Comparison of ENCODE assay signal across 19 cellular contexts in genomic region chr1:227559499-227559898, GRCh38.
"Had no signal": no experiment of that assay in that cellular context is flagged by ENCODE, and none has a peak within 500 bp of the region (broad histone marks: within the 10 kb centered on the region; RNA-seq: fewer than 3 reads in every experiment).

No MANE protein-coding gene starts in this region.

- FAIRE-seq: bronchial epithelial cell had no signal

- H2AFZ ChIP-seq: hepatocyte had no signal

- H3K9me3 ChIP-seq: psoas muscle had no signal

- H3K36me3 ChIP-seq: lower lobe of right lung had no signal

- H3K36me3 Mint-ChIP-seq: mesothelial cell of epicardium, T-cell had no signal

- H3K9me3 Mint-ChIP-seq: effector memory CD8-positive, alpha-beta T cell had no signal

- H3K27ac ChIP-seq: epithelial cell of prostate, foreskin keratinocyte, hepatocyte, lower lobe of right lung, psoas muscle, SK-N-MC had no signal

- DNase-seq: activated CD4-positive, alpha-beta T cell treated with anti-CD3 and anti-CD28 coated beads, Interleukin-2, amount 10 ng/mL, durations not matched to agents 24 days and 14 days; activated CD8-positive, alpha-beta T cell treated with anti-CD3 and anti-CD28 coated beads, Interleukin-2, amount 10 ng/mL, durations not matched to agents 7 days and 5 days; activated naive CD4-positive, alpha-beta T cell treated with anti-CD3 and anti-CD28 coated beads for 36 hours; activated T-cell treated with anti-CD3 and anti-CD28 coated beads, Interleukin-2, amount 50 U/mL, for 24 hours; cerebellar nuclear complex; effector memory CD8-positive, alpha-beta T cell; foreskin keratinocyte; left colon; lower lobe of right lung; T-cell; T-helper 9 cell had no signal

- ATAC-seq: activated CD8-positive, alpha-beta T cell treated with anti-CD3 and anti-CD28 coated beads, Interleukin-2, amount 10 ng/mL, durations not matched to agents 7 days and 5 days; effector memory CD8-positive, alpha-beta T cell; foreskin keratinocyte; left colon; lower lobe of right lung; psoas muscle; right cardiac atrium; T-cell had no signal

- H3K27me3 ChIP-seq: hepatocyte had no signal

- H3K4me3 ChIP-seq: hepatocyte, lower lobe of right lung, psoas muscle, SK-N-MC had no signal

- H3K27ac Mint-ChIP-seq: activated CD4-positive, alpha-beta T cell treated with anti-CD3 and anti-CD28 coated beads, Interleukin-2, amount 10 ng/mL, durations not matched to agents 24 days and 14 days; activated CD8-positive, alpha-beta T cell treated with anti-CD3 and anti-CD28 coated beads, Interleukin-2, amount 10 ng/mL, durations not matched to agents 7 days and 5 days; activated naive CD4-positive, alpha-beta T cell treated with anti-CD3 and anti-CD28 coated beads for 36 hours; activated T-cell treated with anti-CD3 and anti-CD28 coated beads, Interleukin-2, amount 50 U/mL, for 24 hours; dendritic cell treated with granulocyte-macrophage colony-stimulating factor and Interleukin-4, amounts not matched to agents 40 ng/mL and 50 ng/mL, for 4 days; effector memory CD8-positive, alpha-beta T cell; mesothelial cell of epicardium; T-cell had no signal

- H3K4me3 Mint-ChIP-seq: activated CD4-positive, alpha-beta T cell treated with anti-CD3 and anti-CD28 coated beads, Interleukin-2, amount 10 ng/mL, durations not matched to agents 24 days and 14 days; activated CD8-positive, alpha-beta T cell treated with anti-CD3 and anti-CD28 coated beads, Interleukin-2, amount 10 ng/mL, durations not matched to agents 7 days and 5 days; activated naive CD4-positive, alpha-beta T cell treated with anti-CD3 and anti-CD28 coated beads for 36 hours; activated T-cell treated with anti-CD3 and anti-CD28 coated beads, Interleukin-2, amount 50 U/mL, for 24 hours; mesothelial cell of epicardium had no signal

- H3K4me2 ChIP-seq: hepatocyte had no signal
